31 cellular contexts compared by ENCODE assay signal in genomic region chr6:11006060-11006459, GRCh38. TPM values are rescaled to one million over a fixed set of nuclear protein-coding genes. Genes with fewer than 3 reads are reported as not detected.
DNase-seq lines count a peak whose midpoint lies in the region; ATAC-seq and TF ChIP-seq lines count a peak whose summit lies in the region.
"Had no signal": no experiment of that assay in that cellular context is flagged by ENCODE, and none has a peak within 500 bp of the region (broad histone marks: within the 10 kb centered on the region; RNA-seq: fewer than 3 reads in every experiment).

No MANE protein-coding gene starts in this region.

- 0 out of 2 replicates have a peak, but pooled peaks cover 9% of the 10 kb centered on the region for H3F3A ChIP-seq in MM.1S (ENCODE audit: insufficient read depth, low read length)

- no peaks in the 10 kb centered on the region for H3K79me1 ChIP-seq in mesendoderm (ENCODE audit: low read length)

- H3K23ac ChIP-seq in mesendoderm (ENCODE audit: low read length): no peak overlapping the region

- DNase-seq in ELR (ENCODE audit: low read depth) (peak; percentile 25), NCI-H146 treated with DMSO at 0.1 percent for 48 hours (lab: John Stamatoyannopoulos, UW; ENCODE audit: unreplicated experiment) (peak; percentile 38), brain microvascular endothelial cell (peak; percentile 66), mesendoderm (no peak), spleen (no peak), MM.1S (no peak), NCI-H128 (lab: John Stamatoyannopoulos, UW; ENCODE audit: unreplicated experiment) (no peak)
- DNase-seq: activated CD4-positive, alpha-beta T cell treated with anti-CD3 and anti-CD28 coated beads for 4 hours; activated effector memory CD4-positive, alpha-beta T cell treated with Interleukin-2 at 50 U/mL for 16 hours; central memory CD4-positive, alpha-beta T cell; DMS153; GDM1; KG1; lower lobe of right lung; mucosa of descending colon; NCI-H1436 treated with DMSO at 0.1 percent for 48 hours; NCI-H446 treated with DMSO at 0.1 percent for 48 hours; RPMI8226; SJCRH30; stimulated activated naive B cell treated with anti-CD40 and anti-IgM and Interleukin-4, amounts not matched to agents 10 μg/mL and 1 μg/mL and 100 μg/mL, for 72 hours; T-helper 9 cell; upper lobe of right lung had no signal

- no peaks in the 10 kb centered on the region for H3K9me3 ChIP-seq in spleen
- H3K9me3 ChIP-seq in MM.1S (replicated peaks; ENCODE audit: insufficient read depth, low read length): no peaks in the 10 kb centered on the region
- H3K9me3 ChIP-seq: ascending aorta, esophagus muscularis mucosa, gastroesophageal sphincter, lower lobe of right lung, mucosa of descending colon, SJCRH30, suprapubic skin, upper lobe of right lung had no signal

- H3K9ac ChIP-seq in mesendoderm (ENCODE audit: low read length): no peak overlapping the region
- no peak overlapping the region for H3K9ac ChIP-seq in MM.1S (ENCODE audit: low read length)
- H3K9ac ChIP-seq: BLaER1 had no signal

- H4K8ac ChIP-seq in mesendoderm (ENCODE audit: low read depth, low read length): no peak overlapping the region

- peak overlapping the region; percentile 0 for H3K56ac ChIP-seq in mesendoderm (ENCODE audit: low read length)

- no peak overlapping the region for H2AK5ac ChIP-seq in mesendoderm (ENCODE audit: low read length)

- H3K79me2 ChIP-seq in mesendoderm (ENCODE audit: control insufficient read depth, insufficient read depth, low read length): no peaks in the 10 kb centered on the region
- no peaks in the 10 kb centered on the region for H3K79me2 ChIP-seq in MM.1S (ENCODE audit: low read length)

- H3K18ac ChIP-seq in mesendoderm (ENCODE audit: low read length): peak overlapping the region; percentile 85

- peak overlapping the region; percentile 62 for H3K4ac ChIP-seq in mesendoderm (ENCODE audit: low read depth, low read length)

- peak overlapping the region; percentile 33 for H2BK5ac ChIP-seq in mesendoderm (ENCODE audit: low read length)

- H3K9me2 ChIP-seq in MM.1S (replicated peaks; ENCODE audit: insufficient read depth, low read length): no peaks in the 10 kb centered on the region

- H3K4me3 ChIP-seq in brain microvascular endothelial cell (ENCODE audit: low read depth, low read length) (no peak overlapping the region), mesendoderm (ENCODE audit: low read length) (no peak overlapping the region), spleen (no peak overlapping the region), MM.1S (ENCODE audit: low read length) (no peak overlapping the region)
- H3K4me3 ChIP-seq: ascending aorta, BLaER1, esophagus muscularis mucosa, gastroesophageal sphincter, lower lobe of right lung, mucosa of descending colon, SJCRH30, suprapubic skin, upper lobe of right lung had no signal

- in situ Hi-C loops in brain microvascular endothelial cell (cut with HindIII; ENCODE audit: low pct_ligation_motif_present, low sequenced_read_pairs): no loop called here

- H3K4me2 ChIP-seq in mesendoderm (ENCODE audit: low read length) (no peak overlapping the region), MM.1S (ENCODE audit: low read depth, low read length) (no peak overlapping the region)
- H3K4me2 ChIP-seq: BLaER1 had no signal

- no CpG with 5 or more reads among the region's 4 CpGs for WGBS in mesendoderm (ENCODE audit: extremely low coverage, insufficient coverage, low lambda C conversion rate)
- 76 to 80% (median 77%) methylated on average over 4 of the region's 4 CpGs for WGBS in spleen, 5 donors

- no peak overlapping the region for H4K5ac ChIP-seq in mesendoderm (ENCODE audit: low read length)

- H3K27ac ChIP-seq in brain microvascular endothelial cell (no peak overlapping the region), mesendoderm (ENCODE audit: low read depth, low read length) (no peak overlapping the region), spleen (no peak overlapping the region), MM.1S (ENCODE audit: low read length) (no peak overlapping the region)
- H3K27ac ChIP-seq: ascending aorta, BLaER1, esophagus muscularis mucosa, gastroesophageal sphincter, lower lobe of right lung, SJCRH30, suprapubic skin, upper lobe of right lung, VCaP had no signal

- ATAC-seq in GM21737 (IDR thresholded peaks at IDR 0.05; ENCODE audit: unreplicated experiment): no peak
- ATAC-seq: gastroesophageal sphincter; lower lobe of right lung; mucosa of descending colon; stimulated activated naive B cell treated with anti-CD40 and anti-IgM and Interleukin-4, amounts not matched to agents 10 μg/mL and 1 μg/mL and 100 μg/mL, for 72 hours; upper lobe of right lung had no signal

- H2BK120ac ChIP-seq in mesendoderm (ENCODE audit: low read depth, low read length): peak overlapping the region; percentile 82

- no peaks in the 10 kb centered on the region for H4K20me1 ChIP-seq in MM.1S (ENCODE audit: insufficient read depth, low read length)
- H4K20me1 ChIP-seq: BLaER1 had no signal

- no peak for TF ChIP-seq POLR2A in spleen (IDR thresholded peaks at IDR 0.05)

- intact Hi-C loops in spleen (cut with DNase I; ENCODE audit: low total_unique reads): no loop called here

- no peak for TF ChIP-seq CTCF in brain microvascular endothelial cell (IDR thresholded peaks at IDR 0.05; ENCODE audit: low read depth, low read length, missing control alignments)
- no peak for TF ChIP-seq CTCF in spleen (IDR thresholded peaks at IDR 0.05 in 8 of 11, conservative IDR thresholded peaks at IDR 0.05 in 3 of 11)
- TF ChIP-seq CTCF in MM.1S (IDR thresholded peaks at IDR 0.05; ENCODE audit: low read length): no peak

- no peak overlapping the region for H2AFZ ChIP-seq in MM.1S (ENCODE audit: low read length)

- no peaks in the 10 kb centered on the region for H3K36me3 ChIP-seq in brain microvascular endothelial cell (replicated peaks)
- H3K36me3 ChIP-seq in mesendoderm (ENCODE audit: control insufficient read depth, insufficient read depth, low read length): no peaks in the 10 kb centered on the region
- H3K36me3 ChIP-seq in spleen: no peaks in the 10 kb centered on the region
- no peaks in the 10 kb centered on the region for H3K36me3 ChIP-seq in MM.1S (replicated peaks; ENCODE audit: insufficient read depth, low read length)
- H3K36me3 ChIP-seq: ascending aorta, esophagus muscularis mucosa, gastroesophageal sphincter, lower lobe of right lung, SJCRH30, suprapubic skin, upper lobe of right lung had no signal

- H3K27me3 ChIP-seq in brain microvascular endothelial cell (replicated peaks): no peaks in the 10 kb centered on the region
- H3K27me3 ChIP-seq in mesendoderm (ENCODE audit: insufficient read depth, low read length, poor library complexity): no peaks in the 10 kb centered on the region
- H3K27me3 ChIP-seq in spleen (replicated peaks in 1 of 7): peaks cover 0 to 17% (median 0%) of the 10 kb centered on the region in 7 donors
- no peaks in the 10 kb centered on the region for H3K27me3 ChIP-seq in MM.1S (replicated peaks; ENCODE audit: insufficient read depth, low read length)
- H3K27me3 ChIP-seq: ascending aorta, BLaER1, esophagus muscularis mucosa, gastroesophageal sphincter, SJCRH30, upper lobe of right lung had no signal

- H3K4me1 ChIP-seq in mesendoderm (ENCODE audit: control insufficient read depth, low read depth, low read length) (peaks cover 25% of the 10 kb centered on the region), spleen (no peaks in the 10 kb centered on the region), MM.1S (ENCODE audit: low read length) (peaks cover 22% of the 10 kb centered on the region)
- H3K4me1 ChIP-seq: ascending aorta, lower lobe of right lung, SJCRH30 had no signal

- H2BK15ac ChIP-seq in mesendoderm (replicated peaks; ENCODE audit: low read depth): no peak overlapping the region

RNA-seq across cellular contexts. Expression of gene ELOVL2, which starts 38.0 kb away (rescaled TPM):
- 3.0 TPM for polyA plus RNA-seq in mesendoderm (2013, experiment 1 of 2)
- polyA plus RNA-seq in mesendoderm (2013, experiment 2 of 2): 3.3 TPM
- total RNA-seq in spleen: not detected
- under 1 TPM; 0.03 to 0.08 (median 0.04) TPM for polyA plus RNA-seq in spleen
- total RNA-seq: natural killer cell treated with Interleukin-12 subunit alpha and Interleukin-12 subunit beta and Interleukin-15 and Interleukin-18, amount 100 ng/mL, for 72 hours; pulmonary artery endothelial cell had no signal

Comparison
In these comparisons a context has a peak if more than half of its experiments do, and no peak if none do; other contexts are left out.
1. DNase-seq: peak in ELR (single experiment), NCI-H146 treated with DMSO at 0.1 percent for 48 hours (single experiment) and brain microvascular endothelial cell (single experiment); none in mesendoderm (single experiment), spleen (single experiment), MM.1S (single experiment) and NCI-H128 (single experiment).